ENCODE assay signal across 1 cellular context in the genomic region with DNA sequence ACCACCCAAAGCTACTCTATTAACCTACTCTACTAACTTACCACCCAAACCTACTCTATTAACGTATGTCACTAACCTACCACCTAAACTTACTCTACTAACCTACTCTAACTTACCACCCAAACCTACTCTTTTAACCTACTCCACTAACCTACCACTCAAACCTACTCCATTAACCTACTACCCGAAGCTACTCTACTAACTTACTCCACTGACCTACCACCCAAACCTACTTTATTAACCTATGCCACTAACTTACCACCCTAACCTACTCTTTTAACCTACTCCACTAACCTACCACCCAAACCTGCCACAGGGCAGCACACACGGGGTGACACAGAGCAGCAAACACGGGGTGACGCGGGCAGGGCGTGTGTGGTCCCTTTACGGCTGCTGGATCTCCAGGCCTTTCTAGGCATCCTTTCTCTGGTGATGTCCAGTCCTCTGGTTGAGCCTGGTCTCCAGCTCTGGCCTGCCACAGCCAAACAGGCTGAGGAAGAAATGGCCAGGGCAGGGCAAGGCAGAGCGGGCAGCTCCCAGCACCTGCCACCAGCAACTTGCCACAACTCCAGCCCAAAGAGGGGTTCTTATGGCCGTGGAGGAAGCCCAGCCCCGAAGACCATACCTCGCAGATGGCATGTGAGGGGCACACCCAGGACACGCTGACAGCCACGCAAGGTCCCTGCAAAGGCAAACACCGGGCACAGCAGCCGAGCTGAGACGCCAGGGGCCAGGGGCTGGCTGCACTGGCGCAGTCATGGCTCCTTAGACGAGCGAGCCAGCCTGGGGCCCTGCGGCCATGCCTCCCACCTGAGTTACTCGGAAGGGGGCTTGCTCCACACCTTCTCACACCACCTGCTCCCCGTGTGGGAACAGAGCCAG.
TF ChIP-seq lines count a peak whose summit lies in the region.

No MANE protein-coding gene starts in this region.

TF ChIP-seq in IMR-90, 13 proteins besides CTCF, POLR2A, EP300 and RAD21:
- TF ChIP-seq CHD1 (IDR thresholded peaks at IDR 0.05; ENCODE audit: low read depth, low read length) = no peak
- TF ChIP-seq RFX5 (IDR thresholded peaks at IDR 0.05; ENCODE audit: low read depth, low read length) = no peak
- TF ChIP-seq MAFK (IDR thresholded peaks at IDR 0.05; ENCODE audit: low read depth, low read length) = no peak
- TF ChIP-seq SMC3 (IDR thresholded peaks at IDR 0.05; ENCODE audit: low read depth, low read length) = no peak
- no peak for TF ChIP-seq NFE2L2 (IDR thresholded peaks at IDR 0.05; ENCODE audit: low read depth, low read length)
- no peak for TF ChIP-seq CEBPB (IDR thresholded peaks at IDR 0.05; ENCODE audit: low read depth, low read length)
- TF ChIP-seq MAZ (IDR thresholded peaks at IDR 0.05; ENCODE audit: borderline replicate concordance, low read depth, low read length) = no peak
- TF ChIP-seq, protein P1, sequence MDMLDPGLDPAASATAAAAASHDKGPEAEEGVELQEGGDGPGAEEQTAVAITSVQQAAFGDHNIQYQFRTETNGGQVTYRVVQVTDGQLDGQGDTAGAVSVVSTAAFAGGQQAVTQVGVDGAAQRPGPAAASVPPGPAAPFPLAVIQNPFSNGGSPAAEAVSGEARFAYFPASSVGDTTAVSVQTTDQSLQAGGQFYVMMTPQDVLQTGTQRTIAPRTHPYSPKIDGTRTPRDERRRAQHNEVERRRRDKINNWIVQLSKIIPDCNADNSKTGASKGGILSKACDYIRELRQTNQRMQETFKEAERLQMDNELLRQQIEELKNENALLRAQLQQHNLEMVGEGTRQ (IDR thresholded peaks at IDR 0.05; ENCODE audit: low read depth, low read length) = no peak
- TF ChIP-seq, protein P2, sequence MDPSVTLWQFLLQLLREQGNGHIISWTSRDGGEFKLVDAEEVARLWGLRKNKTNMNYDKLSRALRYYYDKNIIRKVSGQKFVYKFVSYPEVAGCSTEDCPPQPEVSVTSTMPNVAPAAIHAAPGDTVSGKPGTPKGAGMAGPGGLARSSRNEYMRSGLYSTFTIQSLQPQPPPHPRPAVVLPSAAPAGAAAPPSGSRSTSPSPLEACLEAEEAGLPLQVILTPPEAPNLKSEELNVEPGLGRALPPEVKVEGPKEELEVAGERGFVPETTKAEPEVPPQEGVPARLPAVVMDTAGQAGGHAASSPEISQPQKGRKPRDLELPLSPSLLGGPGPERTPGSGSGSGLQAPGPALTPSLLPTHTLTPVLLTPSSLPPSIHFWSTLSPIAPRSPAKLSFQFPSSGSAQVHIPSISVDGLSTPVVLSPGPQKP (IDR thresholded peaks at IDR 0.05; ENCODE audit: borderline replicate concordance, low read depth, low read length) = no peak
- no peak for TF ChIP-seq RCOR1 (IDR thresholded peaks at IDR 0.05; ENCODE audit: insufficient replicate concordance, low read length)
- no peak for TF ChIP-seq FOS (IDR thresholded peaks at IDR 0.05; ENCODE audit: low read depth, low read length)
- no peak for TF ChIP-seq MXI1 (IDR thresholded peaks at IDR 0.05; ENCODE audit: borderline replicate concordance, low read depth, low read length)
- TF ChIP-seq BHLHE40 (IDR thresholded peaks at IDR 0.05; ENCODE audit: low read depth, low read length) = no peak
